Comparison of ENCODE assay signal across 1 cellular context in the genomic region with DNA sequence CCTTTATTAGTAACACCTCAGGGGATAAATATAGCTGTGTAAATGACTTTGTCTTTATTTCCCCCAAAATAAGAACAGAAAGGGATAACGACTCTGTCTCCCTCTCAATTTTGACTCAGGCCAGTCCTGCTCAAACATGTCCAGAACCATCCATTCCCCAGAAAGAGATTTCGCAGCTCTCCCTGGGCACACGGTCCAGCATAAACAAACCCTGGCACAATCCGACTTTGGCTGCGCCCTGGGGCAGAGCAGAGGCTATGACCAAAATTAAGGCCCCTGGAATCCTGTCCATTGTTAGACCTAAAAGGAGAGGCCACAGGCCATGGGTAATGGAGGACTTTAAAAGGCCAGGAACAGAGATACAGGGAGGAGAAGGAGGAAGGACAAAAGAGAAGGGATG.
TF ChIP-seq lines count a peak whose summit lies in the region.

No MANE protein-coding gene starts in this region.

TF ChIP-seq in WTC11, 78 proteins besides CTCF, POLR2A, EP300 and RAD21 (continued from another document):
- TF ChIP-seq, protein P1, sequence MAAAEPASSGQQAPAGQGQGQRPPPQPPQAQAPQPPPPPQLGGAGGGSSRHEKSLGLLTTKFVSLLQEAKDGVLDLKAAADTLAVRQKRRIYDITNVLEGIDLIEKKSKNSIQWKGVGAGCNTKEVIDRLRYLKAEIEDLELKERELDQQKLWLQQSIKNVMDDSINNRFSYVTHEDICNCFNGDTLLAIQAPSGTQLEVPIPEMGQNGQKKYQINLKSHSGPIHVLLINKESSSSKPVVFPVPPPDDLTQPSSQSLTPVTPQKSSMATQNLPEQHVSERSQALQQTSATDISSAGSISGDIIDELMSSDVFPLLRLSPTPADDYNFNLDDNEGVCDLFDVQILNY (CRISPR knock-in tag; IDR thresholded peaks at IDR 0.05): no peak
- TF ChIP-seq EMX1 (CRISPR knock-in tag; IDR thresholded peaks at IDR 0.05): no peak
- TF ChIP-seq GABPB1 (CRISPR knock-in tag; IDR thresholded peaks at IDR 0.05): no peak
- TF ChIP-seq TEAD4 (CRISPR knock-in tag; IDR thresholded peaks at IDR 0.05): no peak
- TF ChIP-seq, protein P2, sequence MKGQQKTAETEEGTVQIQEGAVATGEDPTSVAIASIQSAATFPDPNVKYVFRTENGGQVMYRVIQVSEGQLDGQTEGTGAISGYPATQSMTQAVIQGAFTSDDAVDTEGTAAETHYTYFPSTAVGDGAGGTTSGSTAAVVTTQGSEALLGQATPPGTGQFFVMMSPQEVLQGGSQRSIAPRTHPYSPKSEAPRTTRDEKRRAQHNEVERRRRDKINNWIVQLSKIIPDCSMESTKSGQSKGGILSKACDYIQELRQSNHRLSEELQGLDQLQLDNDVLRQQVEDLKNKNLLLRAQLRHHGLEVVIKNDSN (CRISPR knock-in tag; IDR thresholded peaks at IDR 0.05): no peak
- TF ChIP-seq CREB1 (CRISPR knock-in tag; IDR thresholded peaks at IDR 0.05): no peak
- TF ChIP-seq SMAD4 (CRISPR knock-in tag; IDR thresholded peaks at IDR 0.05): no peak
- TF ChIP-seq, protein P3, sequence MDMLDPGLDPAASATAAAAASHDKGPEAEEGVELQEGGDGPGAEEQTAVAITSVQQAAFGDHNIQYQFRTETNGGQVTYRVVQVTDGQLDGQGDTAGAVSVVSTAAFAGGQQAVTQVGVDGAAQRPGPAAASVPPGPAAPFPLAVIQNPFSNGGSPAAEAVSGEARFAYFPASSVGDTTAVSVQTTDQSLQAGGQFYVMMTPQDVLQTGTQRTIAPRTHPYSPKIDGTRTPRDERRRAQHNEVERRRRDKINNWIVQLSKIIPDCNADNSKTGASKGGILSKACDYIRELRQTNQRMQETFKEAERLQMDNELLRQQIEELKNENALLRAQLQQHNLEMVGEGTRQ (CRISPR knock-in tag; IDR thresholded peaks at IDR 0.05): no peak
- no peak for TF ChIP-seq IRF2 (CRISPR knock-in tag; IDR thresholded peaks at IDR 0.05; ENCODE audit: borderline replicate concordance, low read depth)
- TF ChIP-seq, protein P4, sequence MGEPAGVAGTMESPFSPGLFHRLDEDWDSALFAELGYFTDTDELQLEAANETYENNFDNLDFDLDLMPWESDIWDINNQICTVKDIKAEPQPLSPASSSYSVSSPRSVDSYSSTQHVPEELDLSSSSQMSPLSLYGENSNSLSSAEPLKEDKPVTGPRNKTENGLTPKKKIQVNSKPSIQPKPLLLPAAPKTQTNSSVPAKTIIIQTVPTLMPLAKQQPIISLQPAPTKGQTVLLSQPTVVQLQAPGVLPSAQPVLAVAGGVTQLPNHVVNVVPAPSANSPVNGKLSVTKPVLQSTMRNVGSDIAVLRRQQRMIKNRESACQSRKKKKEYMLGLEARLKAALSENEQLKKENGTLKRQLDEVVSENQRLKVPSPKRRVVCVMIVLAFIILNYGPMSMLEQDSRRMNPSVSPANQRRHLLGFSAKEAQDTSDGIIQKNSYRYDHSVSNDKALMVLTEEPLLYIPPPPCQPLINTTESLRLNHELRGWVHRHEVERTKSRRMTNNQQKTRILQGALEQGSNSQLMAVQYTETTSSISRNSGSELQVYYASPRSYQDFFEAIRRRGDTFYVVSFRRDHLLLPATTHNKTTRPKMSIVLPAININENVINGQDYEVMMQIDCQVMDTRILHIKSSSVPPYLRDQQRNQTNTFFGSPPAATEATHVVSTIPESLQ (CRISPR knock-in tag; IDR thresholded peaks at IDR 0.05): no peak
- TF ChIP-seq TP53 (CRISPR knock-in tag; IDR thresholded peaks at IDR 0.05): no peak
- TF ChIP-seq NFE2L1 (CRISPR knock-in tag; IDR thresholded peaks at IDR 0.05): no peak
- TF ChIP-seq ZNF317 (CRISPR knock-in tag; IDR thresholded peaks at IDR 0.05; ENCODE audit: borderline replicate concordance, low read depth): no peak
